Comparison of ENCODE assay signal across 17 cellular contexts in the genomic region with DNA sequence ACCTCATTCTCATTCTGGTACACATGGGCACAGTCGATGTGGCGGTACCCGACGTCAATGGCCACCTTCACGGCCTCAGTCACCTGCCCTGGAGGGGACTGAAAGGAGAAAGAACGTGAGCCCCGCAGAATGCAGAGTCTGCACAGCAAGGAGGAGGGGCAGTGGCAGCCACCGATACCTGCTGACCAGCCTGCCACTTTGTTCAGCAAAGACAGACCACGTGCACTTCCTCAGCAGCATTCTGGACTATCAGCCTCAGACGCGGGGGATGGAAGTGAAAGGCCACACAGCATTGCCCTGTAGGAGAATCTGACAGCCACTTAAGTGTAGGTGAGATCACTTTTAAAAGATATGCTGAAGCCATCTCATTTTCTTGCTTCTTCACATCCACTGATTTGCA. TPM values are rescaled to one million over a fixed set of nuclear protein-coding genes. Genes with fewer than 3 reads are reported as not detected.
A peak's percentile ranks its signal among the peaks of the same experiment; 100 is the strongest.
DNase-seq lines count a peak whose midpoint lies in the region; ATAC-seq and TF ChIP-seq lines count a peak whose summit lies in the region.
"Had no signal": no experiment of that assay in that cellular context is flagged by ENCODE, and none has a peak within 500 bp of the region (broad histone marks: within the 10 kb centered on the region; RNA-seq: fewer than 3 reads in every experiment).

No MANE protein-coding gene starts in this region.

- H3K4me1 ChIP-seq in breast epithelium (no peaks in the 10 kb centered on the region), PC-9 (replicated peaks; ENCODE audit: insufficient read depth) (peaks cover 90% of the 10 kb centered on the region), psoas muscle (peaks cover 39% of the 10 kb centered on the region), suprapubic skin (peaks cover 5% of the 10 kb centered on the region)

- intact Hi-C loops in MCF 10A (cut with micrococcal nuclease) (no loop called here), breast epithelium (cut with DNase I; ENCODE audit: low total_unique reads) (no loop called here), PC-9 (cut with micrococcal nuclease; ENCODE audit: unreplicated experiment) (no loop called here), psoas muscle (cut with DNase I) (no loop called here)

- CTCF ChIA-PET in MCF 10A (lab: Yijun Ruan, JAX): no interaction called here
- CTCF ChIA-PET in PC-9 (lab: Charles Lee): no interaction called here

- H3K4me3 ChIP-seq in breast epithelium (no peak overlapping the region), PC-9 (0 out of 2 replicates have a peak overlapping the region, but pooled peaks have one; percentile 27), psoas muscle (no peak overlapping the region), suprapubic skin (no peak overlapping the region)

- TF ChIP-seq POLR2A in breast epithelium (IDR thresholded peaks at IDR 0.05) (no peak), suprapubic skin (IDR thresholded peaks at IDR 0.05) (no peak)

- H3K4me1 Mint-ChIP-seq in MCF 10A (ENCODE audit: insufficient read depth, unreplicated experiment): peaks cover 22% of the 10 kb centered on the region

- TF ChIP-seq EP300 in suprapubic skin (IDR thresholded peaks at IDR 0.05): no peak

- no peak overlapping the region for H3K4me3 Mint-ChIP-seq in MCF 10A (ENCODE audit: unreplicated experiment)

- H3K9me2 ChIP-seq in PC-9 (ENCODE audit: insufficient read depth): no peaks in the 10 kb centered on the region

- DNase-seq in MCF 10A (ENCODE audit: unreplicated experiment) (no peak), breast epithelium (ENCODE audit: low spot score in 2 of 2) (no peak), PC-9 (no peak), medulla oblongata (ENCODE audit: extremely low spot score) (peak; percentile 66), psoas muscle (no peak), NCI-H2196 treated with DMSO at 0.1 percent for 48 hours (lab: John Stamatoyannopoulos, UW; ENCODE audit: unreplicated experiment) (no peak), suprapubic skin (ENCODE audit: low spot score in 2 of 2) (no peak), D341Med (ENCODE audit: low spot score) (no peak)
- DNase-seq: GF-D8, Karpas-422, MM.1S, NCI-H1092 treated with DMSO at 0.1 percent for 48 hours, NCI-H2081 treated with DMSO at 0.1 percent for 48 hours, NCI-H510A treated with DMSO at 0.1 percent for 48 hours, SHP77 had no signal

- H3K9me3 ChIP-seq in breast epithelium: no peaks in the 10 kb centered on the region
- H3K9me3 ChIP-seq in PC-9 (ENCODE audit: insufficient read depth, low read depth): no peaks in the 10 kb centered on the region
- no peaks in the 10 kb centered on the region for H3K9me3 ChIP-seq in psoas muscle
- H3K9me3 ChIP-seq in suprapubic skin: no peaks in the 10 kb centered on the region

- WGBS in psoas muscle, 3 donors: 77 to 81% (median 78%) methylated on average over 11 of the region's 11 CpGs
- 90% methylated on average over 11 of the region's 11 CpGs for WGBS in suprapubic skin

- no peak overlapping the region for H2AFZ ChIP-seq in PC-9

- POLR2A ChIA-PET in MCF 10A (lab: Yijun Ruan, JAX) (no interaction called here), PC-9 (lab: Charles Lee; ENCODE audit: unreplicated experiment) (no interaction called here)

- no peaks in the 10 kb centered on the region for H3K9me3 Mint-ChIP-seq in MCF 10A (ENCODE audit: unreplicated experiment)

- no peak overlapping the region for H3K27ac ChIP-seq in breast epithelium
- H3K27ac ChIP-seq in PC-9: peak overlapping the region; percentile 97
- peak overlapping the region; percentile 25 for H3K27ac ChIP-seq in psoas muscle
- no peak overlapping the region for H3K27ac ChIP-seq in suprapubic skin
- H3K27ac ChIP-seq: 22Rv1 had no signal

- peak overlapping the region; percentile 31 for H3K27ac Mint-ChIP-seq in MCF 10A (ENCODE audit: low read depth, unreplicated experiment)

- no peak for TF ChIP-seq CTCF in MCF 10A (IDR thresholded peaks at IDR 0.05; ENCODE audit: unreplicated experiment)
- TF ChIP-seq CTCF in breast epithelium (IDR thresholded peaks at IDR 0.05): no peak
- TF ChIP-seq CTCF in PC-9 (conservative IDR thresholded peaks at IDR 0.05): no peak
- no peak for TF ChIP-seq CTCF in psoas muscle (IDR thresholded peaks at IDR 0.05)
- TF ChIP-seq CTCF in suprapubic skin (IDR thresholded peaks at IDR 0.05): no peak

- BruUV-seq in MCF 10A (replicated peaks; lab: Mats Ljungman, UMichigan): no TSS peak
- BruUV-seq in PC-9 (replicated peaks; lab: Mats Ljungman, UMichigan): no TSS peak

- H3K27me3 ChIP-seq in breast epithelium (no peaks in the 10 kb centered on the region), PC-9 (ENCODE audit: insufficient read depth, low read depth) (no peaks in the 10 kb centered on the region), psoas muscle (ENCODE audit: insufficient read depth in 3 of 3, low read length in 2 of 3) (no peaks in the 10 kb centered on the region), suprapubic skin (no peaks in the 10 kb centered on the region)

- no peaks in the 10 kb centered on the region for H3K27me3 Mint-ChIP-seq in MCF 10A (ENCODE audit: insufficient read depth, unreplicated experiment)

- H3K36me3 ChIP-seq in breast epithelium (peaks cover 8% of the 10 kb centered on the region), PC-9 (ENCODE audit: low read depth) (peaks cover 95% of the 10 kb centered on the region), psoas muscle (ENCODE audit: insufficient read depth in 1 of 2, low read depth in 1 of 2) (peaks cover 7 to 60% of the 10 kb centered on the region in 2 donors), suprapubic skin (peaks cover 40% of the 10 kb centered on the region)

- H3K36me3 Mint-ChIP-seq in MCF 10A (ENCODE audit: insufficient read depth, unreplicated experiment): peaks cover 46% of the 10 kb centered on the region

- H3F3A ChIP-seq in PC-9 (ENCODE audit: insufficient read depth, low read depth): peaks cover 100% of the 10 kb centered on the region

- H3K4me2 ChIP-seq in PC-9: peak overlapping the region; percentile 91

- peaks cover 96% of the 10 kb centered on the region for H3K79me2 ChIP-seq in PC-9 (ENCODE audit: low read depth)

- H4K20me1 ChIP-seq in PC-9 (ENCODE audit: insufficient read depth): peaks cover 59% of the 10 kb centered on the region

- ATAC-seq in psoas muscle: no peak
- ATAC-seq: Panc1 had no signal

RNA-seq across cellular contexts. Expression of a gene that starts 7.2 kb away (rescaled TPM):
- 115 and 128 TPM in 2 replicates for total RNA-seq in MCF 10A (2022)
- total RNA-seq in breast epithelium: 100 to 1,000 TPM in 1 of 3 donors, 10 to 100 TPM in 2; 55.0 to 200 (median 57.4) TPM
- 1,009 and 1,328 TPM in 2 replicates for total RNA-seq in PC-9 (2021)
- total RNA-seq in psoas muscle: 100 to 1,000 TPM; 188 to 266 (median 197) TPM
- polyA plus RNA-seq in psoas muscle: 100 to 1,000 TPM; 147 to 274 (median 216) TPM
- total RNA-seq in suprapubic skin: 10 to 100 TPM; 10.7 to 22.6 (median 17.5) TPM

Comparison
In these comparisons a context has a peak if more than half of its experiments do, and no peak if none do; other contexts are left out.
1. H3K27ac ChIP-seq: peak in PC-9 (single experiment) and psoas muscle (single experiment); none in breast epithelium (0 of 2) and suprapubic skin (single experiment).